ENCODE assay signal across 8 cellular contexts in the genomic region with DNA sequence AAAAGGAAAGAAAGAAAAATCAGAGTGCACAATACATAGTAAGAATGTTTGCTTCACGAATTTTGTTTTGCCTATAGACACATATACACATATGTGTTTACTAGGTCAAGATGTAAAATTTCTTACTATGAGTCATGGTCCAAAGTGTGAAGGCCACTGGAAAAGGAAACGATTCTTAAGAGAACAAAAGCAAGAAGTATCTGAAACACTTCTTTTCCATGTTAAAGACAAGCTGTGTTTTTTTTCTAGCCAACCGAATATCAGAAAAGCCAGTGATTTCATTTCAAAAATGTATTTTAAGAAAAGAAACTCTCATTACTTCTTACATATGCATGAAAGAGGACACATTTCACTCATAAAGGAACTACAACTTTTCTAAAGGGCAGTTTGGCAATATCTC. TPM values are rescaled to one million over a fixed set of nuclear protein-coding genes. Genes with fewer than 3 reads are reported as not detected.
DNase-seq lines count a peak whose midpoint lies in the region; ATAC-seq and TF ChIP-seq lines count a peak whose summit lies in the region.

No MANE protein-coding gene starts in this region.

- H3K18ac ChIP-seq in mesendoderm (ENCODE audit: low read length) = no peak overlapping the region

- H2BK5ac ChIP-seq in mesendoderm (ENCODE audit: low read length) = no peak overlapping the region

- no peak overlapping the region for H4K5ac ChIP-seq in mesendoderm (ENCODE audit: low read length)

- H3K4me3 ChIP-seq in GM12865 (ENCODE audit: low read depth, low read length) (no peak overlapping the region), mesendoderm (ENCODE audit: low read length) (no peak overlapping the region)

- H3K27ac ChIP-seq in mesendoderm (ENCODE audit: low read depth, low read length) = no peak overlapping the region

- no peak overlapping the region for H3K4me2 ChIP-seq in mesendoderm (ENCODE audit: low read length)

- no peaks in the 10 kb centered on the region for H3K79me1 ChIP-seq in mesendoderm (ENCODE audit: low read length)

- no peak overlapping the region for H2BK15ac ChIP-seq in mesendoderm (replicated peaks; ENCODE audit: low read depth)

- TF ChIP-seq CTCF in GM12865 (IDR thresholded peaks at IDR 0.05; ENCODE audit: insufficient read depth, low read depth, low read length, missing control alignments) = no peak

- H3K23ac ChIP-seq in mesendoderm (ENCODE audit: low read length) = no peak overlapping the region

- H3K79me2 ChIP-seq in mesendoderm (ENCODE audit: control insufficient read depth, insufficient read depth, low read length) = no peaks in the 10 kb centered on the region

- no peak overlapping the region for H2BK120ac ChIP-seq in mesendoderm (ENCODE audit: low read depth, low read length)

- H3K4ac ChIP-seq in mesendoderm (ENCODE audit: low read depth, low read length) = no peak overlapping the region

- WGBS in mesendoderm (ENCODE audit: extremely low coverage, insufficient coverage, low lambda C conversion rate) = no CpG with 5 or more reads among the region's 3 CpGs

- H3K56ac ChIP-seq in mesendoderm (ENCODE audit: low read length) = no peak overlapping the region

- no peak overlapping the region for H3K9ac ChIP-seq in mesendoderm (ENCODE audit: low read length)

- no peak overlapping the region for H4K8ac ChIP-seq in mesendoderm (ENCODE audit: low read depth, low read length)

- no peaks in the 10 kb centered on the region for H3K4me1 ChIP-seq in mesendoderm (ENCODE audit: control insufficient read depth, low read depth, low read length)

- H2AK5ac ChIP-seq in mesendoderm (ENCODE audit: low read length) = no peak overlapping the region

- ATAC-seq in GM21360 (IDR thresholded peaks at IDR 0.05; ENCODE audit: unreplicated experiment) (peak; percentile 47), HG03378 (IDR thresholded peaks at IDR 0.05; ENCODE audit: unreplicated experiment) (peak; percentile 37)

- DNase-seq in GM12865 (ENCODE audit: low read depth) (peak; percentile 84), kidney tubule cell (ENCODE audit: low spot score) (peak; percentile 63), NCI-H2196 (lab: John Stamatoyannopoulos, UW; ENCODE audit: unreplicated experiment) (no peak), mesendoderm (no peak), germinal center (ENCODE audit: low spot score) (no peak)
- no peak for DNase-seq in activated effector memory CD4-positive, alpha-beta T cell treated with anti-CD3 and anti-CD28 coated beads, Interleukin-2, amount 50 U/mL, for 16 hours

- no peaks in the 10 kb centered on the region for H3K27me3 ChIP-seq in mesendoderm (ENCODE audit: insufficient read depth, low read length, poor library complexity)

- no peaks in the 10 kb centered on the region for H3K36me3 ChIP-seq in mesendoderm (ENCODE audit: control insufficient read depth, insufficient read depth, low read length)

RNA-seq across cellular contexts. Expression of gene PECR, which starts 24.9 kb away (rescaled TPM):
- polyA plus RNA-seq in mesendoderm (2013, experiment 1 of 2) = 4.9 TPM
- 5.8 TPM for polyA plus RNA-seq in mesendoderm (2013, experiment 2 of 2)

RNA-seq across cellular contexts. Expression of gene TMEM169, which starts 25.0 kb away (rescaled TPM):
- 0.93 TPM for polyA plus RNA-seq in mesendoderm (2013, experiment 1 of 2)
- polyA plus RNA-seq in mesendoderm (2013, experiment 2 of 2) = 0.63 TPM

RNA-seq across cellular contexts. Expression of gene MREG, which starts 43.4 kb away (rescaled TPM):
- 17.2 TPM for polyA plus RNA-seq in mesendoderm (2013, experiment 1 of 2)
- polyA plus RNA-seq in mesendoderm (2013, experiment 2 of 2) = 17.8 TPM

RNA-seq across cellular contexts. Expression of gene XRCC5, which starts 52.4 kb away (rescaled TPM):
- polyA plus RNA-seq in mesendoderm (2013, experiment 1 of 2) = 402 TPM
- polyA plus RNA-seq in mesendoderm (2013, experiment 2 of 2) = 401 TPM

Comparison
In these comparisons a context has a peak if more than half of its experiments do, and no peak if none do; other contexts are left out.
1. DNase-seq: peak in GM12865 (single experiment) and kidney tubule cell (single experiment); none in activated effector memory CD4-positive, alpha-beta T cell treated with anti-CD3 and anti-CD28 coated beads, Interleukin-2, amount 50 U/mL, for 16 hours (single experiment), NCI-H2196 (single experiment), mesendoderm (single experiment) and germinal center (single experiment).